In genomic region chr9:29176231-29176630, GRCh38 we compare ENCODE assay signal across 31 cellular contexts. TPM values are rescaled to one million over a fixed set of nuclear protein-coding genes. Genes with fewer than 3 reads are reported as not detected.
"Had no signal": no experiment of that assay in that cellular context is flagged by ENCODE, and none has a peak within 500 bp of the region (broad histone marks: within the 10 kb centered on the region; RNA-seq: fewer than 3 reads in every experiment).

No MANE protein-coding gene starts in this region.

- DNase-seq: activated CD4-positive, alpha-beta T cell treated with anti-CD3 and anti-CD28 coated beads for 48 hours; activated CD4-positive, alpha-beta T cell treated with anti-CD3 and anti-CD28 coated beads, Interleukin-2, amount 50 U/mL, for 48 hours; activated CD8-positive, alpha-beta memory T cell treated with anti-CD3 and anti-CD28 coated beads for 24 hours; activated effector memory CD4-positive, alpha-beta T cell treated with anti-CD3 and anti-CD28 coated beads, Interleukin-2, amount 50 U/mL, for 16 hours; activated naive CD4-positive, alpha-beta T cell treated with anti-CD3 and anti-CD28 coated beads, Interleukin-2, amount 10 ng/mL, durations not matched to agents 7 days and 5 days; activated naive CD8-positive, alpha-beta T cell treated with anti-CD3 and anti-CD28 coated beads, Interleukin-2, amount 10 ng/mL, durations not matched to agents 7 days and 5 days; activated T-cell treated with anti-CD3 and anti-CD28 coated beads, Interleukin-2, amount 50 U/mL, for 1 hour; dorsolateral prefrontal cortex; effector memory CD4-positive, alpha-beta T cell; erythroblast; gastrocnemius medialis; islet precursor cell; left ventricle myocardium superior; pancreas; stimulated activated CD4-positive, alpha-beta T cell treated with anti-CD3 and anti-CD28 coated beads, Interleukin-1b, Interleukin-23, amount 100 ng/mL, for 48 hours; stimulated activated CD4-positive, alpha-beta T cell treated with anti-CD3 and anti-CD28 coated beads, Interleukin-4, amount 100 ng/mL, for 4 hours; stimulated activated CD8-positive, alpha-beta memory T cell treated with anti-CD3 and anti-CD28 coated beads, Interleukin-4, amount 100 ng/mL, for 48 hours; stimulated activated naive CD8-positive, alpha-beta T cell treated with anti-CD3 and anti-CD28 coated beads, Interleukin-15, amount 100 ng/mL, for 72 hours; substantia nigra; upper lobe of left lung had no signal

- H3K4me2 ChIP-seq: hepatocyte, smooth muscle cell had no signal

- H3K9me3 ChIP-seq: ascending aorta, gastrocnemius medialis, pancreas, prostate gland, upper lobe of left lung had no signal

- H3K4me1 ChIP-seq: ascending aorta, gastrocnemius medialis, pancreas, prostate gland, upper lobe of left lung had no signal

- H3K27ac ChIP-seq: ascending aorta, cardiac muscle cell, coronary artery, dorsolateral prefrontal cortex, gastrocnemius medialis, hepatocyte, pancreas, prostate gland, upper lobe of left lung had no signal

- H3K4me3 ChIP-seq: ascending aorta, cardiac muscle cell, coronary artery, dorsolateral prefrontal cortex, gastrocnemius medialis, hepatocyte, pancreas, prostate gland, smooth muscle cell, upper lobe of left lung had no signal

- H3K79me2 ChIP-seq: hepatocyte had no signal

- H3K27me3 ChIP-seq: ascending aorta, cardiac muscle cell, dorsolateral prefrontal cortex, gastrocnemius medialis, hepatocyte, pancreas, upper lobe of left lung had no signal

- FAIRE-seq: pancreas had no signal

- ATAC-seq: activated CD4-positive, CD25-positive, alpha-beta regulatory T cell treated with anti-CD3 and anti-CD28 coated beads, Interleukin-2, amount 50 U/mL, for 24 hours; gastrocnemius medialis; left ventricle myocardium superior; pancreas; stimulated activated memory B cell treated with anti-CD40 and anti-IgM and Interleukin-4, amounts not matched to agents 10 μg/mL and 1 μg/mL and 100 μg/mL, for 72 hours; stimulated activated naive CD8-positive, alpha-beta T cell treated with anti-CD3 and anti-CD28 coated beads, Interleukin-15, amount 100 ng/mL, for 72 hours had no signal

- H2AFZ ChIP-seq: hepatocyte had no signal

- H3K36me3 ChIP-seq: ascending aorta, cardiac muscle cell, gastrocnemius medialis, pancreas, prostate gland, upper lobe of left lung had no signal

RNA-seq across cellular contexts. Expression of gene LINGO2, which starts 37.2 kb away (rescaled TPM):
- total RNA-seq: activated naive CD8-positive, alpha-beta T cell treated with anti-CD3 and anti-CD28 coated beads, Interleukin-2, amount 10 ng/mL, durations not matched to agents 7 days and 5 days; activated T-helper 1 cell treated with anti-CD3 and anti-CD28 coated beads, Interleukin-12 subunit alpha, Interleukin-12 subunit beta, Interleukin-2, Interleukin-4 antibody, amounts not matched to agents 30 ng/mL and 10 ng/mL and 1 ng/mL, durations not matched to agents 14 hours and 24 hours and 36 hours; ascending aorta; gastrocnemius medialis; left ventricle myocardium superior; lung microvascular endothelial cell; mesenteric fat pad; upper lobe of left lung had no signal
